Comparison of ENCODE assay signal across 16 cellular contexts in genomic region chr12:94698553-94698952, GRCh38. TPM values are rescaled to one million over a fixed set of nuclear protein-coding genes. Genes with fewer than 3 reads are reported as not detected.
DNase-seq lines count a peak whose midpoint lies in the region; ATAC-seq and TF ChIP-seq lines count a peak whose summit lies in the region.
"Had no signal": no experiment of that assay in that cellular context is flagged by ENCODE, and none has a peak within 500 bp of the region (broad histone marks: within the 10 kb centered on the region; RNA-seq: fewer than 3 reads in every experiment).

No MANE protein-coding gene starts in this region.

- H3K27ac ChIP-seq in ascending aorta (peak overlapping the region; percentile 27 to 71), thoracic aorta (peak overlapping the region; percentile 48 to 70), RWPE1 (no peak overlapping the region)

- TF ChIP-seq CTCF in ascending aorta (IDR thresholded peaks at IDR 0.05) (no peak), thoracic aorta (IDR thresholded peaks at IDR 0.05) (no peak), RWPE1 (conservative IDR thresholded peaks at IDR 0.05; ENCODE audit: low read depth) (no peak)

- H3K4me3 ChIP-seq in ascending aorta (no peak overlapping the region), thoracic aorta (no peak overlapping the region)
- H3K4me3 ChIP-seq: HAP-1 had no signal

- DNase-seq in ascending aorta (ENCODE audit: low spot score in 2 of 2) (no peak), cerebellum (ENCODE audit: low spot score) (peak; percentile 21), thoracic aorta (ENCODE audit: low spot score) (no peak), RWPE1 (ENCODE audit: low spot score) (no peak)
- no peak for DNase-seq in activated CD8-positive, alpha-beta memory T cell treated with anti-CD3 and anti-CD28 coated beads for 24 hours
- DNase-seq in activated CD8-positive, alpha-beta memory T cell treated with anti-CD3 and anti-CD28 coated beads, Interleukin-2, amount 50 U/mL, for 4 hours = no peak
- DNase-seq: C1 segment of cervical spinal cord; Calu3; CD4-positive, alpha-beta memory T cell; COR-L47; DMS53; DMS79 treated with DMSO at 0.1 percent for 48 hours; GF-D8; GOT3; HFFc6 had no signal

- POLR2A ChIA-PET in RWPE1 (lab: Yijun Ruan, JAX; ENCODE audit: low non-redundant PET) = no interaction called here

- no peaks in the 10 kb centered on the region for H3K27me3 ChIP-seq in ascending aorta
- H3K27me3 ChIP-seq in thoracic aorta (replicated peaks; ENCODE audit: insufficient read depth) = no peaks in the 10 kb centered on the region

- H3K9me3 ChIP-seq in ascending aorta (no peaks in the 10 kb centered on the region), thoracic aorta (no peaks in the 10 kb centered on the region)
- H3K9me3 ChIP-seq: HAP-1 had no signal

- ATAC-seq in thoracic aorta (ENCODE audit: insufficient number of reproducible peaks, low FRiP score, low read depth) = no peak

- H3K4me1 ChIP-seq in ascending aorta = peaks cover 0 to 13% of the 10 kb centered on the region in 2 donors
- H3K4me1 ChIP-seq in thoracic aorta (ENCODE audit: control insufficient read depth in 1 of 2, low read depth in 2 of 2) = peaks cover 9 to 38% of the 10 kb centered on the region in 2 donors

- H3K36me3 ChIP-seq in ascending aorta (no peaks in the 10 kb centered on the region), thoracic aorta (no peaks in the 10 kb centered on the region)
- H3K36me3 ChIP-seq: HAP-1 had no signal

- intact Hi-C loops in ascending aorta (cut with DNase I) = no loop called here

- CTCF ChIA-PET in RWPE1 (lab: Yijun Ruan, JAX) = no interaction called here

RNA-seq across cellular contexts. Expression of gene TMCC3, which starts 48.2 kb away (rescaled TPM):
- total RNA-seq in ascending aorta (11.0 TPM), cerebellum (14.2 TPM), thoracic aorta (10 to 100 TPM in 1 of 2 donors, 1 to 10 TPM in 1; 6.9 to 12.4 TPM)
- total RNA-seq: HFFc6 had no signal
